In the genomic region with DNA sequence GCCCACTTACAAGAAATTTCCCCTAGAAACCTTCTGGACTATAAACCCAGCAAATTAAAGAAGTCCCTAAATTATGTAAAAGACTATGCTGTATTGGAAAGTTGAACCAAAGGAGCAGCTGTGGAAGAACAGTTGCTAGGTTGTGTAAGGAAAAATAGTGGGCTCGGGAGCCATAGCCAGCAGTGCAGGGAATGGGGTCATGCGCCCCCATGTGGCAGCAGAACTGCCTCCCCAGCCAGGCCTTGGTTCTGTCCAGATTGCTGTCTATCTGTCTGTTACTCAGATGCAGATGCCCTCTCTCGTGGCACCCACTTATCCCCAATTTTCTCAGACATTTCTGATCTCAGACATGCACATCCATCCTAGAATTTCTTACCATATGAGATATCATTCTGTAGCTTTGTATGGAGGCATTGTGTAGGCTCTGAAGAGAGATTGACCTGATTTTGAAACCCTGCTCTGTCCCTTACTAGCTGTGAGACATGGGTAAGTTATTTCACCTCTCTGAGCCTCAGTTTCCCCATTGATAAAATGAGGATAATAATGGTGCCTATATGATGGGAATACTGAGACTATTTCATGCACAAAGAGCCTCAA, we compare ENCODE assay signal across 8 cellular contexts.
DNase-seq lines count a peak whose midpoint lies in the region; ATAC-seq, FAIRE-seq and TF ChIP-seq lines count a peak whose summit lies in the region.

No MANE protein-coding gene starts in this region.

- DNase-seq in D721Med (ENCODE audit: insufficient read length, low spot score) (no peak), GM19238 (ENCODE audit: insufficient read length, low spot score) (peak; percentile 27), HPDE6-E6E7 (ENCODE audit: extremely low spot score) (peak; percentile 15), fibroblast of pulmonary artery (ENCODE audit: low read depth) (peak; percentile 65), non-pigmented ciliary epithelial cell (ENCODE audit: low read depth) (peak; percentile 15), NCI-H2029 treated with DMSO at 0.1 percent for 48 hours (lab: John Stamatoyannopoulos, UW) (no peak)
- DNase-seq in activated T-cell treated with anti-CD3 and anti-CD28 coated beads, Interleukin-2, amount 50 U/mL, for 4 hours, result no peak

- no peaks in the 10 kb centered on the region for H3K9me3 Mint-ChIP-seq in activated T-cell treated with anti-CD3 and anti-CD28 coated beads, Interleukin-2, amount 50 U/mL, for 4 hours

- TF ChIP-seq CTCF in D721Med (IDR thresholded peaks at IDR 0.05; ENCODE audit: insufficient read depth, missing control alignments), result peak; percentile 69
- peak; percentile 92 for TF ChIP-seq CTCF in fibroblast of pulmonary artery (IDR thresholded peaks at IDR 0.05; ENCODE audit: low read length, missing control alignments)

- H3K4me1 Mint-ChIP-seq in activated T-cell treated with anti-CD3 and anti-CD28 coated beads, Interleukin-2, amount 50 U/mL, for 4 hours (ENCODE audit: low read depth), result no peaks in the 10 kb centered on the region

- H3K4me3 Mint-ChIP-seq in activated T-cell treated with anti-CD3 and anti-CD28 coated beads, Interleukin-2, amount 50 U/mL, for 4 hours, result no peak overlapping the region

- FAIRE-seq in D721Med (lab: Jason Lieb, UNC), result no peak

- ATAC-seq in SK-N-SH treated with all-trans-retinoic acid at 6 μM for 48 hours, result peak; percentile 84
- ATAC-seq in activated T-cell treated with anti-CD3 and anti-CD28 coated beads, Interleukin-2, amount 50 U/mL, for 4 hours, result no peak

- H3K4me3 ChIP-seq in fibroblast of pulmonary artery (replicated peaks; ENCODE audit: low read depth, low read length), result no peak overlapping the region

- peaks cover 2% of the 10 kb centered on the region for H3K27me3 Mint-ChIP-seq in activated T-cell treated with anti-CD3 and anti-CD28 coated beads, Interleukin-2, amount 50 U/mL, for 4 hours (ENCODE audit: low read depth)

- no peaks in the 10 kb centered on the region for H3K36me3 Mint-ChIP-seq in activated T-cell treated with anti-CD3 and anti-CD28 coated beads, Interleukin-2, amount 50 U/mL, for 4 hours (ENCODE audit: insufficient read depth)

TF ChIP-seq in SK-N-SH treated with all-trans-retinoic acid at 6 μM for 48 hours, 23 proteins besides CTCF, POLR2A, EP300 and RAD21:
- no peak for TF ChIP-seq SNAI2 (CRISPR knock-in tag; IDR thresholded peaks at IDR 0.05)
- TF ChIP-seq, protein P1, sequence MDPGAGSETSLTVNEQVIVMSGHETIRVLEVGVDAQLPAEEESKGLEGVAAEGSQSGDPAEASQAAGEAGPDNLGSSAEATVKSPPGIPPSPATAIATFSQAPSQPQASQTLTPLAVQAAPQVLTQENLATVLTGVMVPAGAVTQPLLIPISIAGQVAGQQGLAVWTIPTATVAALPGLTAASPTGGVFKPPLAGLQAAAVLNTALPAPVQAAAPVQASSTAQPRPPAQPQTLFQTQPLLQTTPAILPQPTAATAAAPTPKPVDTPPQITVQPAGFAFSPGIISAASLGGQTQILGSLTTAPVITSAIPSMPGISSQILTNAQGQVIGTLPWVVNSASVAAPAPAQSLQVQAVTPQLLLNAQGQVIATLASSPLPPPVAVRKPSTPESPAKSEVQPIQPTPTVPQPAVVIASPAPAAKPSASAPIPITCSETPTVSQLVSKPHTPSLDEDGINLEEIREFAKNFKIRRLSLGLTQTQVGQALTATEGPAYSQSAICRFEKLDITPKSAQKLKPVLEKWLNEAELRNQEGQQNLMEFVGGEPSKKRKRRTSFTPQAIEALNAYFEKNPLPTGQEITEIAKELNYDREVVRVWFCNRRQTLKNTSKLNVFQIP (CRISPR knock-in tag; IDR thresholded peaks at IDR 0.05; ENCODE audit: borderline replicate concordance, low read depth), result no peak
- TF ChIP-seq PPARA (CRISPR knock-in tag; IDR thresholded peaks at IDR 0.05; ENCODE audit: borderline replicate concordance), result no peak
- no peak for TF ChIP-seq ESRRG (CRISPR knock-in tag; IDR thresholded peaks at IDR 0.05)
- TF ChIP-seq, protein P2, sequence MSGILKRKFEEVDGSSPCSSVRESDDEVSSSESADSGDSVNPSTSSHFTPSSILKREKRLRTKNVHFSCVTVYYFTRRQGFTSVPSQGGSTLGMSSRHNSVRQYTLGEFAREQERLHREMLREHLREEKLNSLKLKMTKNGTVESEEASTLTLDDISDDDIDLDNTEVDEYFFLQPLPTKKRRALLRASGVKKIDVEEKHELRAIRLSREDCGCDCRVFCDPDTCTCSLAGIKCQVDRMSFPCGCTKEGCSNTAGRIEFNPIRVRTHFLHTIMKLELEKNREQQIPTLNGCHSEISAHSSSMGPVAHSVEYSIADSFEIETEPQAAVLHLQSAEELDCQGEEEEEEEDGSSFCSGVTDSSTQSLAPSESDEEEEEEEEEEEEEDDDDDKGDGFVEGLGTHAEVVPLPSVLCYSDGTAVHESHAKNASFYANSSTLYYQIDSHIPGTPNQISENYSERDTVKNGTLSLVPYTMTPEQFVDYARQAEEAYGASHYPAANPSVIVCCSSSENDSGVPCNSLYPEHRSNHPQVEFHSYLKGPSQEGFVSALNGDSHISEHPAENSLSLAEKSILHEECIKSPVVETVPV (CRISPR knock-in tag; IDR thresholded peaks at IDR 0.05), result no peak
- TF ChIP-seq TCF4 (CRISPR knock-in tag; IDR thresholded peaks at IDR 0.05; ENCODE audit: borderline replicate concordance), result no peak
- no peak for TF ChIP-seq ZC3H10 (CRISPR knock-in tag; IDR thresholded peaks at IDR 0.05)
- TF ChIP-seq RARB (CRISPR knock-in tag; IDR thresholded peaks at IDR 0.05), result no peak
- no peak for TF ChIP-seq ZNF8 (CRISPR knock-in tag; IDR thresholded peaks at IDR 0.05)
- TF ChIP-seq BACH2 (CRISPR knock-in tag; IDR thresholded peaks at IDR 0.05; ENCODE audit: borderline replicate concordance), result no peak
- TF ChIP-seq ZFP30 (CRISPR knock-in tag; IDR thresholded peaks at IDR 0.05), result no peak
- no peak for TF ChIP-seq GLIS3 (CRISPR knock-in tag; IDR thresholded peaks at IDR 0.05)
- TF ChIP-seq ZNF565 (CRISPR knock-in tag; conservative IDR thresholded peaks at IDR 0.05; ENCODE audit: low read depth), result no peak
- TF ChIP-seq ISL1 (CRISPR knock-in tag; IDR thresholded peaks at IDR 0.05), result no peak
- no peak for TF ChIP-seq OSR1 (CRISPR knock-in tag; IDR thresholded peaks at IDR 0.05)
- TF ChIP-seq, protein P3, sequence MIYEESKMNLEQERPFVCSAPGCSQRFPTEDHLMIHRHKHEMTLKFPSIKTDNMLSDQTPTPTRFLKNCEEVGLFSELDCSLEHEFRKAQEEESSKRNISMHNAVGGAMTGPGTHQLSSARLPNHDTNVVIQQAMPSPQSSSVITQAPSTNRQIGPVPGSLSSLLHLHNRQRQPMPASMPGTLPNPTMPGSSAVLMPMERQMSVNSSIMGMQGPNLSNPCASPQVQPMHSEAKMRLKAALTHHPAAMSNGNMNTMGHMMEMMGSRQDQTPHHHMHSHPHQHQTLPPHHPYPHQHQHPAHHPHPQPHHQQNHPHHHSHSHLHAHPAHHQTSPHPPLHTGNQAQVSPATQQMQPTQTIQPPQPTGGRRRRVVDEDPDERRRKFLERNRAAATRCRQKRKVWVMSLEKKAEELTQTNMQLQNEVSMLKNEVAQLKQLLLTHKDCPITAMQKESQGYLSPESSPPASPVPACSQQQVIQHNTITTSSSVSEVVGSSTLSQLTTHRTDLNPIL (CRISPR knock-in tag; IDR thresholded peaks at IDR 0.05; ENCODE audit: low read depth), result no peak
- no peak for TF ChIP-seq ZFP3 (CRISPR knock-in tag; IDR thresholded peaks at IDR 0.05)
- TF ChIP-seq, protein P4, sequence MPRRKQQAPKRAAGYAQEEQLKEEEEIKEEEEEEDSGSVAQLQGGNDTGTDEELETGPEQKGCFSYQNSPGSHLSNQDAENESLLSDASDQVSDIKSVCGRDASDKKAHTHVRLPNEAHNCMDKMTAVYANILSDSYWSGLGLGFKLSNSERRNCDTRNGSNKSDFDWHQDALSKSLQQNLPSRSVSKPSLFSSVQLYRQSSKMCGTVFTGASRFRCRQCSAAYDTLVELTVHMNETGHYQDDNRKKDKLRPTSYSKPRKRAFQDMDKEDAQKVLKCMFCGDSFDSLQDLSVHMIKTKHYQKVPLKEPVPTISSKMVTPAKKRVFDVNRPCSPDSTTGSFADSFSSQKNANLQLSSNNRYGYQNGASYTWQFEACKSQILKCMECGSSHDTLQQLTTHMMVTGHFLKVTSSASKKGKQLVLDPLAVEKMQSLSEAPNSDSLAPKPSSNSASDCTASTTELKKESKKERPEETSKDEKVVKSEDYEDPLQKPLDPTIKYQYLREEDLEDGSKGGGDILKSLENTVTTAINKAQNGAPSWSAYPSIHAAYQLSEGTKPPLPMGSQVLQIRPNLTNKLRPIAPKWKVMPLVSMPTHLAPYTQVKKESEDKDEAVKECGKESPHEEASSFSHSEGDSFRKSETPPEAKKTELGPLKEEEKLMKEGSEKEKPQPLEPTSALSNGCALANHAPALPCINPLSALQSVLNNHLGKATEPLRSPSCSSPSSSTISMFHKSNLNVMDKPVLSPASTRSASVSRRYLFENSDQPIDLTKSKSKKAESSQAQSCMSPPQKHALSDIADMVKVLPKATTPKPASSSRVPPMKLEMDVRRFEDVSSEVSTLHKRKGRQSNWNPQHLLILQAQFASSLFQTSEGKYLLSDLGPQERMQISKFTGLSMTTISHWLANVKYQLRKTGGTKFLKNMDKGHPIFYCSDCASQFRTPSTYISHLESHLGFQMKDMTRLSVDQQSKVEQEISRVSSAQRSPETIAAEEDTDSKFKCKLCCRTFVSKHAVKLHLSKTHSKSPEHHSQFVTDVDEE (CRISPR knock-in tag; IDR thresholded peaks at IDR 0.05), result no peak
- TF ChIP-seq, protein P5, sequence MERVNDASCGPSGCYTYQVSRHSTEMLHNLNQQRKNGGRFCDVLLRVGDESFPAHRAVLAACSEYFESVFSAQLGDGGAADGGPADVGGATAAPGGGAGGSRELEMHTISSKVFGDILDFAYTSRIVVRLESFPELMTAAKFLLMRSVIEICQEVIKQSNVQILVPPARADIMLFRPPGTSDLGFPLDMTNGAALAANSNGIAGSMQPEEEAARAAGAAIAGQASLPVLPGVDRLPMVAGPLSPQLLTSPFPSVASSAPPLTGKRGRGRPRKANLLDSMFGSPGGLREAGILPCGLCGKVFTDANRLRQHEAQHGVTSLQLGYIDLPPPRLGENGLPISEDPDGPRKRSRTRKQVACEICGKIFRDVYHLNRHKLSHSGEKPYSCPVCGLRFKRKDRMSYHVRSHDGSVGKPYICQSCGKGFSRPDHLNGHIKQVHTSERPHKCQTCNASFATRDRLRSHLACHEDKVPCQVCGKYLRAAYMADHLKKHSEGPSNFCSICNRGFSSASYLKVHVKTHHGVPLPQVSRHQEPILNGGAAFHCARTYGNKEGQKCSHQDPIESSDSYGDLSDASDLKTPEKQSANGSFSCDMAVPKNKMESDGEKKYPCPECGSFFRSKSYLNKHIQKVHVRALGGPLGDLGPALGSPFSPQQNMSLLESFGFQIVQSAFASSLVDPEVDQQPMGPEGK (CRISPR knock-in tag; IDR thresholded peaks at IDR 0.05; ENCODE audit: borderline replicate concordance), result no peak

Comparison
In these comparisons a context has a peak if more than half of its experiments do, and no peak if none do; other contexts are left out.
1. DNase-seq: peak in GM19238 (single experiment), HPDE6-E6E7 (single experiment), fibroblast of pulmonary artery (single experiment) and non-pigmented ciliary epithelial cell (single experiment); none in D721Med (single experiment), NCI-H2029 treated with DMSO at 0.1 percent for 48 hours (single experiment) and activated T-cell treated with anti-CD3 and anti-CD28 coated beads, Interleukin-2, amount 50 U/mL, for 4 hours (single experiment).